In the genomic region with DNA sequence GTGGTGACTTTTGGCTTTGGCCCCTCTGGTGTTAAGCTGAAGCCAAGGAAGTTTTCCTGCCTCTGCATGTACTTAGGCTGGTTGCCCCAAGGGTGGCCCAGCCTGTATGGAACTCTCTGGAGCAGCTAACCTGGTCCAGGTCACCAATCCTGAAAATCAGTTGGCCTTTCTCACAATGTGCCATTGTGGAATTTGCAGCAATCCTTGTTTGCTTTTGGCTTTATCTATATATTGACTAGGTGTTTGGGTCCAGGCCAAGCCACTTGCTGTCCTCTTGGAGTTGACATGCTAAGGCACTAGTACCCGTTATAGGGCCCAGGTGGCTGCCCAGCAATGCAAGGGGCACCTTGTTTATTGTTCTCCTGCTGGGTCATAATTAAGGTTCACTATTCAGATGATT, we compare ENCODE assay signal across 32 cellular contexts.
"Had no signal": no experiment of that assay in that cellular context is flagged by ENCODE, and none has a peak within 500 bp of the region (broad histone marks: within the 10 kb centered on the region; RNA-seq: fewer than 3 reads in every experiment).

No MANE protein-coding gene starts in this region.

- H3K27me3 ChIP-seq: hepatocyte, thyroid gland, upper lobe of left lung, vagina had no signal

- FAIRE-seq: astrocyte, endothelial cell of umbilical vein, kidney, TTC549 had no signal

- H3K9me3 ChIP-seq: sigmoid colon, thyroid gland, vagina had no signal

- H3K27ac ChIP-seq: gastroesophageal sphincter, hepatocyte, lower lobe of right lung, sigmoid colon, thyroid gland, upper lobe of left lung, vagina, WERI-Rb-1 had no signal

- DNase-seq: activated CD4-positive, alpha-beta T cell treated with anti-CD3 and anti-CD28 coated beads for 48 hours; activated CD4-positive, alpha-beta T cell treated with anti-CD3 and anti-CD28 coated beads, Interleukin-2, amount 50 U/mL, for 48 hours; activated CD8-positive, alpha-beta memory T cell treated with anti-CD3 and anti-CD28 coated beads for 24 hours; activated effector memory CD4-positive, alpha-beta T cell treated with anti-CD3 and anti-CD28 coated beads, Interleukin-2, amount 50 U/mL, for 16 hours; activated naive CD4-positive, alpha-beta T cell treated with anti-CD3 and anti-CD28 coated beads for 36 hours; amniotic stem cell; caudate nucleus; immature natural killer cell; kidney; lower lobe of right lung; mesenchymal stem cell; posterior cingulate gyrus; sigmoid colon; stimulated activated CD4-positive, alpha-beta T cell treated with anti-CD3 and anti-CD28 coated beads, Interleukin-1b, Interleukin-23, amount 100 ng/mL, for 48 hours; stimulated activated CD4-positive, alpha-beta T cell treated with anti-CD3 and anti-CD28 coated beads, Interleukin-4, amount 100 ng/mL, for 4 hours; stimulated activated CD8-positive, alpha-beta memory T cell treated with anti-CD3 and anti-CD28 coated beads, Interleukin-4, amount 100 ng/mL, for 48 hours; stimulated activated naive CD8-positive, alpha-beta T cell treated with anti-CD3 and anti-CD28 coated beads, Interleukin-15, amount 100 ng/mL, for 72 hours; substantia nigra; T-helper 9 cell; thyroid gland; upper lobe of left lung; WERI-Rb-1 had no signal

- H3K36me3 ChIP-seq: gastroesophageal sphincter, lower lobe of right lung, sigmoid colon, thyroid gland, upper lobe of left lung, vagina, WERI-Rb-1 had no signal

- ATAC-seq: activated CD4-positive, CD25-positive, alpha-beta regulatory T cell treated with anti-CD3 and anti-CD28 coated beads, Interleukin-2, amount 50 U/mL, for 24 hours; gastroesophageal sphincter; lower lobe of right lung; natural killer cell treated with Interleukin-12 subunit alpha and Interleukin-12 subunit beta and Interleukin-15 and Interleukin-18, amount 100 ng/mL, for 72 hours; stimulated activated memory B cell treated with anti-CD40 and anti-IgM and Interleukin-4, amounts not matched to agents 10 μg/mL and 1 μg/mL and 100 μg/mL, for 72 hours; stimulated activated naive CD8-positive, alpha-beta T cell treated with anti-CD3 and anti-CD28 coated beads, Interleukin-15, amount 100 ng/mL, for 72 hours had no signal

- H3K4me1 ChIP-seq: gastroesophageal sphincter, lower lobe of right lung, sigmoid colon, vagina had no signal

- H3K4me3 ChIP-seq: gastroesophageal sphincter, hepatocyte, lower lobe of right lung, sigmoid colon, smooth muscle cell, thyroid gland, upper lobe of left lung, vagina had no signal
